8 cellular contexts compared by ENCODE assay signal in the genomic region with DNA sequence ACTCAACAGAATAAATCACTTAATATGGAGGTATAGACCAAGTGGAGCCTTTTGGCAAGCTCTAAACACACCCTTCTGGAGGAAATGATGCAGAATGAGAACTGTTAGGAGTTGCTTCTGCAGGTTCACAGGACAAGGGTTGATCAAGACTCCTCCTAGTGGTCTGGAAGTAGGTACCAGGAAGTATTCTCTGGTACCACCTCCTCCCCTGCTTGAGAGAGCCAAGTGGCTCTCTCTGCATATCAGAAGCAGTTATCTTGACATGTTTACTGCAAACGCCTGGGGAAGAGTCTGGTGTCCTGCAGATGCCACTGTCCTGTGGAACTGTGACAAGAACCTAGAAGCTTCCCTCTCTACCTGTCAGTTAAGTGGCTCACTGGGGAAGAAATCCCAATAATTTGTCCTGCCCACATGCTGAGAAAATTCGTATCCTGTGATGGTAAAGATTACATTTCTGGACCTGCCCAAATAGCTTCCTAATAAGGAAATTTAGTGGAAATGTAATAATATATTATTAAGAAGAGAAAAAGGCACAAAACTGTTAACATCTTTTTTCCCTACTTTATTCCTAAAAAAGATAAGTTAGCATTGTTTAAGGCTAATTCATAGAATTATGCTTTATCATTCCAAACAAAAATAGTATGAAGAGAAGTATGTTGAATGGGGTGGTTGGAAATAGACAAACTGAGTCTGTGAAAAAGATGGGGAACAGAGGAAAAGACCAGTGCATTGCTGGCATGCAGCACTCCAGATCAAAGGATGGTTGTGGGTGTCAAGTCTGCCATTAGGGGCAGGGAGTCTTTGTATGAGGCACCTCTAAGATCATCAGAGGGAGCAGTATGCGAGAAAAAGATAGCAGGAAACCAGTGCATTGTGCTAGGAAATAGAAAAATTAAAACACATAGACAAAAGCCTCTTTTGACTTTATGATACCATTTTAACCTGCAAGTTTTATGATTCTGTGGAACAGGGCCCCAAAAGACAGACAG.
DNase-seq lines count a peak whose midpoint lies in the region; TF ChIP-seq lines count a peak whose summit lies in the region.

No MANE protein-coding gene starts in this region.

- no peaks in the 10 kb centered on the region for H3F3A ChIP-seq in Loucy (ENCODE audit: low read depth)
- peaks cover 5% of the 10 kb centered on the region for H3F3A ChIP-seq in SK-N-SH (replicated peaks; ENCODE audit: insufficient read depth)

- intact Hi-C loops in posterior cingulate gyrus (cut with DNase I) = loop anchor here (10.0 kb wide), 1 partner anchor 118 kb away; a partner anchor contains a TSS

- POLR2A ChIA-PET in SK-N-SH (lab: Yijun Ruan, JAX) = interaction anchor here (0.6 kb wide), 1 partner anchor 15 kb away, joined by 3 read pairs; no protein-coding TSS in a partner anchor

- peak overlapping the region in 1 of 2 experiments; percentile 51; a peak in 2 of 4 replicates for H3K27ac ChIP-seq in SK-N-SH (ENCODE audit: low read depth in 2 of 2, low read length in 1 of 2)

- H3K4me1 ChIP-seq in Loucy (ENCODE audit: insufficient read depth, low read length, poor library complexity, severe bottlenecking) = peaks cover 18% of the 10 kb centered on the region
- peaks cover 25 to 32% of the 10 kb centered on the region in 2 experiments for H3K4me1 ChIP-seq in SK-N-SH (ENCODE audit: control insufficient read depth in 1 of 2, insufficient read depth in 2 of 2, low read depth in 1 of 2, low read length in 1 of 2)

- TF ChIP-seq RAD21 in SK-N-SH (IDR thresholded peaks at IDR 0.05; ENCODE audit: low read length) = peak; percentile 79

- no peaks in the 10 kb centered on the region for H3K27me3 ChIP-seq in Loucy (ENCODE audit: insufficient read depth, low read length, poor library complexity, severe bottlenecking)
- no peaks in the 10 kb centered on the region for H3K27me3 ChIP-seq in SK-N-SH (ENCODE audit: insufficient read depth)

- DNase-seq in AG09309 (ENCODE audit: low read depth) (no peak), HFF-Myc (ENCODE audit: extremely low read depth, low read depth) (peak; percentile 38), SK-N-SH (peak; percentile 64), medulla oblongata (ENCODE audit: extremely low spot score) (peak; percentile 66), posterior cingulate gyrus (no peak)
- DNase-seq in central memory CD4-positive, alpha-beta T cell = peak; percentile 83

- TF ChIP-seq CTCF in AG09309 (IDR thresholded peaks at IDR 0.05; ENCODE audit: control insufficient read depth, insufficient read depth, low read depth, low read length, missing control alignments) = peak; percentile 31
- peak; percentile 79 for TF ChIP-seq CTCF in GM12872 (IDR thresholded peaks at IDR 0.05; ENCODE audit: insufficient read depth, low read depth, low read length)
- TF ChIP-seq CTCF in HFF-Myc (IDR thresholded peaks at IDR 0.05; ENCODE audit: low read depth, low read length, missing control alignments) = peak; percentile 67
- peak; percentile 61 for TF ChIP-seq CTCF in Loucy (conservative IDR thresholded peaks at IDR 0.05; ENCODE audit: low read length)
- peak; percentile 61 for TF ChIP-seq CTCF in SK-N-SH (IDR thresholded peaks at IDR 0.05)

- H3K4me2 ChIP-seq in Loucy (ENCODE audit: low read depth, low read length, poor library complexity, severe bottlenecking) (peak overlapping the region; percentile 3), SK-N-SH (no peak overlapping the region)

- H2AFZ ChIP-seq in Loucy (ENCODE audit: low read length) (no peak overlapping the region), SK-N-SH (ENCODE audit: low read depth) (no peak overlapping the region)

- H3K79me2 ChIP-seq in Loucy (ENCODE audit: insufficient read depth, low read length) = peaks cover 39% of the 10 kb centered on the region
- peaks cover 27% of the 10 kb centered on the region; the same call in 1 of the 2 replicates for H3K79me2 ChIP-seq in SK-N-SH (ENCODE audit: insufficient read depth)

- H3K9ac ChIP-seq in Loucy (ENCODE audit: low read depth, low read length, poor library complexity, severe bottlenecking) (no peak overlapping the region), SK-N-SH (no peak overlapping the region)

- CTCF ChIA-PET in SK-N-SH (lab: Yijun Ruan, JAX) = interaction anchor here (0.7 to 2.0 kb wide), 20 partner anchors 8 to 515 kb away, joined by 3 to 15 read pairs (median 4); a partner anchor contains a TSS

- no peak overlapping the region for H3K4me3 ChIP-seq in AG09309 (ENCODE audit: control insufficient read depth, low read depth, low read length)
- H3K4me3 ChIP-seq in HFF-Myc (replicated peaks; ENCODE audit: low read depth, low read length) = no peak overlapping the region
- H3K4me3 ChIP-seq in Loucy (ENCODE audit: low read length, poor library complexity, severe bottlenecking) = no peak overlapping the region
- no peak overlapping the region for H3K4me3 ChIP-seq in SK-N-SH (ENCODE audit: low read depth in 2 of 2, low read length in 1 of 2)

- peaks cover 14% of the 10 kb centered on the region for H4K20me1 ChIP-seq in Loucy (ENCODE audit: insufficient read depth, low read length, poor library complexity, severe bottlenecking)
- H4K20me1 ChIP-seq in SK-N-SH (ENCODE audit: insufficient read depth) = no peaks in the 10 kb centered on the region

- peak in 1 of 2 experiments; percentile 83; a peak in 2 of 4 replicates for TF ChIP-seq EP300 in SK-N-SH (IDR thresholded peaks at IDR 0.05; ENCODE audit: borderline replicate concordance in 1 of 2, low read depth in 1 of 2, low read length in 1 of 2)

- H3K36me3 ChIP-seq in Loucy (ENCODE audit: insufficient read depth, low read length) (peaks cover 18% of the 10 kb centered on the region; the same call in 1 of the 2 replicates), SK-N-SH (replicated peaks in 1 of 2; ENCODE audit: control insufficient read depth in 1 of 2, insufficient read depth in 2 of 2, low read length in 1 of 2) (peaks cover 9% of the 10 kb centered on the region in 2 experiments)

- WGBS in SK-N-SH (ENCODE audit: low lambda C conversion rate) = 58% methylated on average over 3 of the region's 3 CpGs

- H3K9me3 ChIP-seq in Loucy (ENCODE audit: insufficient read depth, low read depth, low read length) (no peaks in the 10 kb centered on the region), SK-N-SH (no peaks in the 10 kb centered on the region)

- H3K9me2 ChIP-seq in Loucy (replicated peaks; ENCODE audit: low read depth, low read length) (no peaks in the 10 kb centered on the region), SK-N-SH (no peaks in the 10 kb centered on the region)

TF ChIP-seq in SK-N-SH, 30 proteins besides CTCF, POLR2A, EP300 and RAD21:
- TF ChIP-seq RFX5 (IDR thresholded peaks at IDR 0.05; ENCODE audit: low read length) (no peak), TEAD4 (IDR thresholded peaks at IDR 0.05; ENCODE audit: borderline replicate concordance, insufficient read depth) (no peak), MXI1 (IDR thresholded peaks at IDR 0.05; ENCODE audit: low read depth, low read length) (peak; percentile 36; the same call in 1 of the 2 replicates), GATA2 (CRISPR knock-in tag; IDR thresholded peaks at IDR 0.05) (peak; percentile 72), JUND (IDR thresholded peaks at IDR 0.05) (no peak), NRF1 (IDR thresholded peaks at IDR 0.05; ENCODE audit: low read depth, low read length) (no peak), FOXJ3 (CRISPR knock-in tag; IDR thresholded peaks at IDR 0.05) (peak; percentile 46; the same call in 1 of the 2 replicates), RCOR1 (IDR thresholded peaks at IDR 0.05; ENCODE audit: low read length) (peak; percentile 86; the same call in 1 of the 2 replicates), NFIC (IDR thresholded peaks at IDR 0.05; ENCODE audit: borderline replicate concordance) (no peak), SMC3 (IDR thresholded peaks at IDR 0.05; ENCODE audit: low read depth, low read length) (peak; percentile 48), ELF1 (IDR thresholded peaks at IDR 0.05) (peak; percentile 77), GABPA (IDR thresholded peaks at IDR 0.05; ENCODE audit: low read depth) (no peak), CHD2 (IDR thresholded peaks at IDR 0.05; ENCODE audit: low read length, partially characterized antibody) (peak; percentile 61)
- TF ChIP-seq, protein P1, sequence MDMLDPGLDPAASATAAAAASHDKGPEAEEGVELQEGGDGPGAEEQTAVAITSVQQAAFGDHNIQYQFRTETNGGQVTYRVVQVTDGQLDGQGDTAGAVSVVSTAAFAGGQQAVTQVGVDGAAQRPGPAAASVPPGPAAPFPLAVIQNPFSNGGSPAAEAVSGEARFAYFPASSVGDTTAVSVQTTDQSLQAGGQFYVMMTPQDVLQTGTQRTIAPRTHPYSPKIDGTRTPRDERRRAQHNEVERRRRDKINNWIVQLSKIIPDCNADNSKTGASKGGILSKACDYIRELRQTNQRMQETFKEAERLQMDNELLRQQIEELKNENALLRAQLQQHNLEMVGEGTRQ (IDR thresholded peaks at IDR 0.05; ENCODE audit: borderline replicate concordance, low read depth, low read length) = no peak
- TF ChIP-seq, protein P2, sequence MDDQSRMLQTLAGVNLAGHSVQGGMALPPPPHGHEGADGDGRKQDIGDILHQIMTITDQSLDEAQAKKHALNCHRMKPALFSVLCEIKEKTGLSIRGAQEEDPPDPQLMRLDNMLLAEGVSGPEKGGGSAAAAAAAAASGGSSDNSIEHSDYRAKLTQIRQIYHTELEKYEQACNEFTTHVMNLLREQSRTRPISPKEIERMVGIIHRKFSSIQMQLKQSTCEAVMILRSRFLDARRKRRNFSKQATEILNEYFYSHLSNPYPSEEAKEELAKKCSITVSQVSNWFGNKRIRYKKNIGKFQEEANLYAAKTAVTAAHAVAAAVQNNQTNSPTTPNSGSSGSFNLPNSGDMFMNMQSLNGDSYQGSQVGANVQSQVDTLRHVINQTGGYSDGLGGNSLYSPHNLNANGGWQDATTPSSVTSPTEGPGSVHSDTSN (IDR thresholded peaks at IDR 0.05) = peak; percentile 28; the same call in 1 of the 2 replicates
- TF ChIP-seq, protein P3, sequence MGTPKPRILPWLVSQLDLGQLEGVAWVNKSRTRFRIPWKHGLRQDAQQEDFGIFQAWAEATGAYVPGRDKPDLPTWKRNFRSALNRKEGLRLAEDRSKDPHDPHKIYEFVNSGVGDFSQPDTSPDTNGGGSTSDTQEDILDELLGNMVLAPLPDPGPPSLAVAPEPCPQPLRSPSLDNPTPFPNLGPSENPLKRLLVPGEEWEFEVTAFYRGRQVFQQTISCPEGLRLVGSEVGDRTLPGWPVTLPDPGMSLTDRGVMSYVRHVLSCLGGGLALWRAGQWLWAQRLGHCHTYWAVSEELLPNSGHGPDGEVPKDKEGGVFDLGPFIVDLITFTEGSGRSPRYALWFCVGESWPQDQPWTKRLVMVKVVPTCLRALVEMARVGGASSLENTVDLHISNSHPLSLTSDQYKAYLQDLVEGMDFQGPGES (IDR thresholded peaks at IDR 0.05; ENCODE audit: low read depth, low read length) = no peak

Comparison
In these comparisons a context has a peak if more than half of its experiments do, and no peak if none do; other contexts are left out.
1. DNase-seq: peak in HFF-Myc (single experiment), SK-N-SH (single experiment), central memory CD4-positive, alpha-beta T cell (single experiment) and medulla oblongata (single experiment); none in AG09309 (single experiment) and posterior cingulate gyrus (0 of 10).
2. Peak in every context shown above with its lines, with median percentiles within 50 percentile points of each other: CTCF ChIP-seq.